In the genomic region with DNA sequence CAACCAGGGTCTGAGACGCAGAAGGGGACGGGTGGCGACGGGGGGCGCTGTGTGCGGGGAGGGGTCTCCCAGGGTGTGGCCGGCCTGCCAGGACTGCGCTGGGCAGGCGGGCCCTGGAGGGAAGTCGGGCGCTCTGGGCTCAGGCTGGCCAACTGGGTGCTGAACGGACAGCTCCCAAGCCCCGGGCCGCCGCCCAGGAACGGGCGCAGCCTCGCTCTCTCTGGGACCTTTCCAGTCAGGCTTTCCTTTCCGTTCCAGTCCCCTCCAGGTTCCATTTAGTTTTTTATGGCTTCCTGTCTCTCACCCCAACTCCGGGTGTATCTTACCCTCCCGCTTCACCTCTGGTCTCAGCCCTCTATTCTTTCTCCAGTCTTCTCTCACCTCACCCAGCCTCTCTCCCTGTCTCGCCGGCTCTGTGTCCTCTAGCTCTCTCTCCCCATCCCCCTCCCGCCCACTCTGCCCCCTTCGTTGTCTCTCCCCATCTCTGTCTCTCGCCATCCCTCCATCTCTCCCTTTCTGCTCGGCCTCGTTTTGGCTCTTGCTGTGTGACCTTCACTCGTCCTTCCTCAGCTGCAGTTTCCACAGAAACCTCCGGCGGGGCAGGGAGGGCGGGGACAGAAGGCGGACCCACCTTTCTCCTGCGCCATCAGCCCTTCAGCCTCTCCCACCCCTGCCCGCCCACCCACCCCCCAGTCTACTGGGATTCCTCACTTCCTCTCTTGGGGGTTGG, we compare ENCODE assay signal across 9 cellular contexts. TPM values are rescaled to one million over a fixed set of nuclear protein-coding genes. Genes with fewer than 3 reads are reported as not detected.
DNase-seq lines count a peak whose midpoint lies in the region; ATAC-seq, FAIRE-seq and TF ChIP-seq lines count a peak whose summit lies in the region.
"Had no signal": no experiment of that assay in that cellular context is flagged by ENCODE, and none has a peak within 500 bp of the region (broad histone marks: within the 10 kb centered on the region; RNA-seq: fewer than 3 reads in every experiment).

No MANE protein-coding gene starts in this region.

- DNase-seq in GM19239 (ENCODE audit: insufficient read length, low spot score) (peak; percentile 80), NCI-H226 (peak; percentile 41), heart right ventricle (peak; percentile 38 to 54), sciatic nerve (ENCODE audit: low spot score) (no peak), lower leg skin (ENCODE audit: low spot score in 2 of 2) (no peak)
- DNase-seq in activated effector memory CD4-positive, alpha-beta T cell treated with anti-CD3 and anti-CD28 coated beads, Interleukin-2, amount 50 U/mL, for 16 hours = peak; percentile 74

- H3K4me1 ChIP-seq in heart right ventricle = peaks cover 0 to 27% (median 19%) of the 10 kb centered on the region in 9 donors

- H3K27me3 ChIP-seq in heart right ventricle = peaks cover 3 to 91% (median 86%) of the 10 kb centered on the region in 7 donors

- no peak for FAIRE-seq in GM19239 (lab: Jason Lieb, UNC)

- 2% methylated on average over 35 of the region's 35 CpGs for WGBS in heart right ventricle, 2 donors
- 3 to 4% methylated on average over 34 to 35 of the region's 35 CpGs for WGBS in lower leg skin, 2 donors

- no peak overlapping the region for H3K27ac ChIP-seq in heart right ventricle
- H3K27ac ChIP-seq: PC-9 had no signal

- H3K36me3 ChIP-seq in heart right ventricle = no peaks in the 10 kb centered on the region

- H3K4me3 ChIP-seq in heart right ventricle = peak overlapping the region in 4 of 10 donors; percentile 1 to 35 (median 28)
- H3K4me3 ChIP-seq in lower leg skin (ENCODE audit: low read depth, poor library complexity, severe bottlenecking) = no peak overlapping the region
- H3K4me3 ChIP-seq: PC-9 had no signal

- TF ChIP-seq CTCF in heart right ventricle (IDR thresholded peaks at IDR 0.05) = no peak
- TF ChIP-seq CTCF in lower leg skin (IDR thresholded peaks at IDR 0.05) = no peak

- peak in 6 of 8 donors; percentile 24 to 51 (median 46) for ATAC-seq in heart right ventricle
- peak; percentile 78 for ATAC-seq in sciatic nerve
- ATAC-seq in GM21526 (IDR thresholded peaks at IDR 0.05; ENCODE audit: low FRiP score, unreplicated experiment) = no peak
- no peak for ATAC-seq in GM19452 (IDR thresholded peaks at IDR 0.05; ENCODE audit: unreplicated experiment)

- H3K9me3 ChIP-seq in heart right ventricle = no peaks in the 10 kb centered on the region

- intact Hi-C loops in heart right ventricle (cut with DNase I) = loop anchor here in 6 of 10 donors (5.0 to 10.0 kb wide), 3 partner anchors 35 to 78 kb away; a partner anchor contains a TSS
- intact Hi-C loops in sciatic nerve (cut with DNase I) = no loop called here
- intact Hi-C loops in lower leg skin (cut with DNase I; ENCODE audit: low total_unique reads) = no loop called here

- no peak for TF ChIP-seq POLR2A in lower leg skin (IDR thresholded peaks at IDR 0.05)

RNA-seq across cellular contexts. Expression of a gene that starts 3.3 kb away (rescaled TPM):
- total RNA-seq in heart right ventricle = 100 to 1,000 TPM; 245 to 419 (median 347) TPM
- 10 to 100 TPM; 38.0 to 87.1 TPM for polyA plus RNA-seq in heart right ventricle
- total RNA-seq in sciatic nerve = 0.18 TPM
- total RNA-seq in lower leg skin = not detected
- total RNA-seq: PC-9 had no signal

RNA-seq across cellular contexts. Expression of a gene that starts 38.2 kb away (rescaled TPM):
- total RNA-seq in heart right ventricle (100 to 1,000 TPM in 1 of 10 donors, 10 to 100 TPM in 9; 34.5 to 117 (median 46.9) TPM), sciatic nerve (133 TPM), lower leg skin (100 to 1,000 TPM; 125 to 152 (median 128) TPM)
- polyA plus RNA-seq in heart right ventricle = 100 to 1,000 TPM; 104 to 270 TPM

Comparison
In these comparisons a context has a peak if more than half of its experiments do, and no peak if none do; other contexts are left out.
1. DNase-seq: peak in GM19239 (single experiment), NCI-H226 (single experiment), activated effector memory CD4-positive, alpha-beta T cell treated with anti-CD3 and anti-CD28 coated beads, Interleukin-2, amount 50 U/mL, for 16 hours (single experiment) and heart right ventricle (2 of 2); none in sciatic nerve (single experiment) and lower leg skin (0 of 2).
2. ATAC-seq: peak in heart right ventricle (6 of 8) and sciatic nerve (single experiment); none in GM21526 (single experiment) and GM19452 (single experiment).
3. RNA of a gene that starts 3.3 kb away (total RNA-seq): 245 to 419 TPM in heart right ventricle; 0.18 TPM in sciatic nerve (single experiment) and not detected in lower leg skin; every median in the first group is over 100 times any median in the second.
4. intact Hi-C loops: an anchor here in heart right ventricle (5.0 to 10.0 kb wide); none called in sciatic nerve and lower leg skin.